In genomic region chr12:113479193-113479577, GRCh38 we compare ENCODE assay signal across 1 cellular context.
A peak's percentile ranks its signal among the peaks of the same experiment; 100 is the strongest.
TF ChIP-seq lines count a peak whose summit lies in the region.

No MANE protein-coding gene starts in this region.

TF ChIP-seq in SK-N-SH, 30 proteins besides CTCF, POLR2A, EP300 and RAD21:
- peak; percentile 1; the same call in 1 of the 2 replicates for TF ChIP-seq REST (IDR thresholded peaks at IDR 0.05; ENCODE audit: low read depth, low read length)
- TF ChIP-seq MAX (IDR thresholded peaks at IDR 0.05; ENCODE audit: low read depth), result no peak
- TF ChIP-seq FOXM1 (IDR thresholded peaks at IDR 0.05; ENCODE audit: low read depth), result no peak
